10 cellular contexts compared by ENCODE assay signal in the genomic region with DNA sequence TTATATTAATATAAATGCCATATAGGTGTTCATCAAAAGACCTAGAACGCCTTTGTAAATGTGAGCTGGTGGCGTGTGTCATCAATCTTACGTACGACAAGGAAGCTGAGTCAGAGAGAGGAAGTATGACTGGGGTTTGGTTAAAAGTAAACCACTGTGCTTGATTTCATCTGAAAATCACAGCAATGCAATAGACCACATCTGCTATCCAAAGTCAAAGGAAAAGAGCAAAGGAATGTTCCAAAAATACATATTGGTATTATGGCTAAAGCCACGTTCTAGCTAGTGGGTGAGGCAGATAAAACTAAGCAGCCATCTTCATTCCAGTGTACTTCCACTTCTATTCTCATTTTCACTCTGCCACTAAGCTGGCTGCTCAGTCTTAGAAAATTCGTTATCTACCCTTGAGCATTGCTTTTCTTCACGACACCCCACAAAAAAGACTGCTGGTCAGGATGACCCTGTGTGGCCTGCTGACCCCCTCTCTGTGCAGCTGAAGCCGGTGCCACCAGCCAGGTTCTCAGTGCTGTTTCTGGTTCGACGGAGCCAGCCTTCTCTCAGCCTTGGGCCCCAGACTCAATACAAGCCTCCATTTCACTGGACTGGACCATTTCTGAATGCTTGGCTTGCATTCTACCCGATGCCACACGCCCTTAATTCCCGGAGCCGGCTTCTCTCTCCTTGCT. TPM values are rescaled to one million over a fixed set of nuclear protein-coding genes. Genes with fewer than 3 reads are reported as not detected.
DNase-seq lines count a peak whose midpoint lies in the region; TF ChIP-seq lines count a peak whose summit lies in the region.
"Had no signal": no experiment of that assay in that cellular context is flagged by ENCODE, and none has a peak within 500 bp of the region (broad histone marks: within the 10 kb centered on the region; RNA-seq: fewer than 3 reads in every experiment).

No MANE protein-coding gene starts in this region.

- no peaks in the 10 kb centered on the region for H3K27me3 ChIP-seq in mammary epithelial cell (ENCODE audit: insufficient read depth, low read length)
- H3K27me3 ChIP-seq in osteoblast (ENCODE audit: insufficient read depth, low read length) = no peaks in the 10 kb centered on the region

- peak overlapping the region; percentile 55 for H3K4me2 ChIP-seq in mammary epithelial cell (ENCODE audit: insufficient read depth, low read depth, low read length)
- peak overlapping the region; percentile 61 for H3K4me2 ChIP-seq in osteoblast (ENCODE audit: insufficient read depth, low read length)

- in situ Hi-C loops in mammary epithelial cell (cut with MboI; ENCODE audit: low sequenced_read_pairs in 2 of 2) (no loop called here), G401 (cut with HindIII; ENCODE audit: low sequenced_read_pairs) (no loop called here)

- H3K27ac ChIP-seq in mammary epithelial cell (ENCODE audit: insufficient read depth, low read depth, low read length) (peak overlapping the region; percentile 29), osteoblast (ENCODE audit: low read depth, low read length) (peak overlapping the region; percentile 93)
- H3K27ac ChIP-seq: prostate gland had no signal

- peak overlapping the region; percentile 59 for H2AFZ ChIP-seq in mammary epithelial cell (ENCODE audit: low read depth, low read length)
- H2AFZ ChIP-seq in osteoblast (ENCODE audit: low read length) = peak overlapping the region; percentile 87

- TF ChIP-seq POLR2A in NB4 (IDR thresholded peaks at IDR 0.05; ENCODE audit: extremely low read depth, insufficient read length) = no peak

- H3K36me3 ChIP-seq in mammary epithelial cell (ENCODE audit: insufficient read depth, low read length) (no peaks in the 10 kb centered on the region), osteoblast (ENCODE audit: insufficient read depth, low read length) (no peaks in the 10 kb centered on the region)
- H3K36me3 ChIP-seq: prostate gland had no signal

- CTCF ChIA-PET in mammary epithelial cell (lab: Charles Lee; ENCODE audit: low non-redundant PET) = no interaction called here

- no TSS peak for BruUV-seq in mammary epithelial cell (replicated peaks; lab: Mats Ljungman, UMichigan)

- TF ChIP-seq CTCF in NB4 (IDR thresholded peaks at IDR 0.05; ENCODE audit: low read depth, low read length) (no peak), mammary epithelial cell (conservative IDR thresholded peaks at IDR 0.05 in 1 of 2, IDR thresholded peaks at IDR 0.05 in 1 of 2; ENCODE audit: extremely low read depth in 1 of 2, insufficient read depth in 1 of 2, low read depth in 1 of 2, low read length in 2 of 2) (no peak), osteoblast (IDR thresholded peaks at IDR 0.05; ENCODE audit: extremely low read depth, low read depth, low read length) (no peak)

- DNase-seq in Daoy (ENCODE audit: low read depth) = peak; percentile 88
- DNase-seq in NB4 (ENCODE audit: low read depth) = peak; percentile 54
- peak; percentile 88 for DNase-seq in mammary epithelial cell
- peak; percentile 87 for DNase-seq in osteoblast (ENCODE audit: insufficient read length, low spot score, missing footprints)
- no peak for DNase-seq in epidermal melanocyte (ENCODE audit: insufficient read length, low spot score)
- no peak for DNase-seq in NCI-H82 (lab: John Stamatoyannopoulos, UW)
- DNase-seq in iPS-NIHi7 (ENCODE audit: extremely low spot score) = no peak
- DNase-seq in G401 (ENCODE audit: low spot score) = no peak
- DNase-seq: T1000 had no signal

- H3K9me3 ChIP-seq in mammary epithelial cell (replicated peaks; ENCODE audit: insufficient read depth, low read length) (no peaks in the 10 kb centered on the region), osteoblast (ENCODE audit: low read depth, low read length) (no peaks in the 10 kb centered on the region)
- H3K9me3 ChIP-seq: prostate gland had no signal

- H4K20me1 ChIP-seq in mammary epithelial cell (ENCODE audit: insufficient read depth, low read length) (no peaks in the 10 kb centered on the region), osteoblast (ENCODE audit: insufficient read depth, low read length) (no peaks in the 10 kb centered on the region)

- WGBS in mammary epithelial cell (ENCODE audit: low coverage, missing lambda C conversion rate) = 57% methylated on average over 12 of the region's 14 CpGs

- H3K4me3 ChIP-seq in NB4 (ENCODE audit: low read depth, low read length) (no peak overlapping the region), mammary epithelial cell (replicated peaks in 1 of 3; ENCODE audit: insufficient read depth in 1 of 3, low read depth in 2 of 3, low read length in 3 of 3) (no peak overlapping the region), osteoblast (ENCODE audit: insufficient read depth, low read length) (no peak overlapping the region)
- H3K4me3 ChIP-seq: prostate gland had no signal

- H3K4me1 ChIP-seq in mammary epithelial cell (ENCODE audit: insufficient read depth, low read length) = peaks cover 27% of the 10 kb centered on the region
- peaks cover 24% of the 10 kb centered on the region for H3K4me1 ChIP-seq in osteoblast (ENCODE audit: insufficient read depth, low read length)
- H3K4me1 ChIP-seq: prostate gland had no signal

- intact Hi-C loops in mammary epithelial cell (cut with micrococcal nuclease) = loop anchor here (1.0 kb wide), 1 partner anchor 26 kb away; no protein-coding TSS in a partner anchor

- H3K9ac ChIP-seq in mammary epithelial cell (ENCODE audit: insufficient read depth, low read length) = no peak overlapping the region

- H3K79me2 ChIP-seq in mammary epithelial cell (ENCODE audit: insufficient read depth, low read length) (no peaks in the 10 kb centered on the region), osteoblast (ENCODE audit: insufficient read depth, low read length) (no peaks in the 10 kb centered on the region)

- dilution Hi-C loops in mammary epithelial cell (cut with HindIII; ENCODE audit: low sequenced_read_pairs) = no loop called here

RNA-seq across cellular contexts. Expression of a gene that starts 23.8 kb away (rescaled TPM):
- 2.3 and 10.1 TPM in 2 replicates for total RNA-seq in Daoy (2014; rRNA removed; shearing (Covaris generic))
- total RNA-seq in mammary epithelial cell (under 1 TPM; under 0.01 to 0.09 TPM), osteoblast (under 0.01 and 0.36 TPM in 2 replicates)
- polyA plus RNA-seq in mammary epithelial cell = not detected
- polyA minus RNA-seq in mammary epithelial cell = not detected
- not detected in 2 replicates for total RNA-seq in G401 (2014; rRNA removed; shearing (Covaris generic))

Comparison
In these comparisons a context has a peak if more than half of its experiments do, and no peak if none do; other contexts are left out.
1. DNase-seq: peak in Daoy (single experiment), NB4 (single experiment), mammary epithelial cell (single experiment) and osteoblast (single experiment); none in epidermal melanocyte (single experiment), NCI-H82 (single experiment), iPS-NIHi7 (single experiment) and G401 (single experiment).